Comparison of ENCODE assay signal across 9 cellular contexts in the genomic region with DNA sequence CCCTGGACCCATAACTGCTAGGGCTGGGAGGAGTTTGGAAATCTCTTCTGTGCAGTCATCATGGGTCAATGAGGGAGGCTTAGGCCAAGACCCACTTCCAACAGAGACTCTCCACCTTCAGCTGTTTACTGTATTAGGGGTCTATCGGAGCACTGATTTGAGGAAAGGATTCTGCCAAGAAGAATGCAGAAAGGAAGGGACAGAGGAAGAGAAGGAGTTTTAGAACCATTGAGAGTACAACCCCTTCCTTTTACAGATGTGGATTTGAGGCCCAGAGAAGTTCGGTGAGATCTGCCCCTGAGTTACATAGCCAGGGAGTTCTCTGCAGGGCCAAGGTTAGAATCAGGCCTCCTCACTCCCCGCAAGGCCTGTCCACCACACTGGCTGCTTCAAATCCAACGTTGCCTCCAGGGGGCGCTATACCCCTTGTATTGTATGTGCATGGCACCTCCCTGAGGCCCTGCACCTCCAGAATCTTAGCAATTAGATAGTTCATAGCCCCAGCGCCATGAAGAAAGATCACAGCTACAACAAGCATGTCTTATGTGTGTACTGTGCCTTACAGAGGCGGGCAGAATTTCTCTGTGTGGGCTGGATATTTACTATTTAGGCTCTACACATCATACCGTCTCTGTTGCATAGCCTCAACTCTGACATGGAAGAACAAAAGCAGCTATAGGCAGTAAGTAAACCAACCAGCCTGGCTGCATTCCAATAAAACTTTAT.
A peak's percentile ranks its signal among the peaks of the same experiment; 100 is the strongest.
DNase-seq lines count a peak whose midpoint lies in the region; ATAC-seq lines count a peak whose summit lies in the region.
"Had no signal": no experiment of that assay in that cellular context is flagged by ENCODE, and none has a peak within 500 bp of the region (broad histone marks: within the 10 kb centered on the region; RNA-seq: fewer than 3 reads in every experiment).

No MANE protein-coding gene starts in this region.

- peak; percentile 95 for ATAC-seq in GM21723 (IDR thresholded peaks at IDR 0.05; ENCODE audit: unreplicated experiment)
- ATAC-seq in Right ventricle myocardium superior (ENCODE audit: poor library complexity), result peak; percentile 99
- ATAC-seq in GM19324 (IDR thresholded peaks at IDR 0.05; ENCODE audit: low FRiP score, unreplicated experiment), result no peak

- H3K27ac Mint-ChIP-seq in activated naive CD4-positive, alpha-beta T cell treated with anti-CD3 and anti-CD28 coated beads for 36 hours, result no peak overlapping the region
- H3K27ac Mint-ChIP-seq: naive B cell had no signal

- no peaks in the 10 kb centered on the region for H3K36me3 ChIP-seq in SJCRH30

- H3K27me3 ChIP-seq in SJCRH30, result no peaks in the 10 kb centered on the region

- CTCF ChIA-PET in activated naive CD4-positive, alpha-beta T cell treated with anti-CD3 and anti-CD28 coated beads for 36 hours (lab: Charles Lee), result interaction anchor here (0.6 to 1.8 kb wide), 5 partner anchors 14 to 739 kb away, joined by 4 to 6 read pairs (median 4); no protein-coding TSS in a partner anchor

- no peak overlapping the region for H3K27ac ChIP-seq in SJCRH30

- no peaks in the 10 kb centered on the region for H3K4me1 Mint-ChIP-seq in activated naive CD4-positive, alpha-beta T cell treated with anti-CD3 and anti-CD28 coated beads for 36 hours (ENCODE audit: low read depth)
- H3K4me1 Mint-ChIP-seq: naive B cell had no signal

- DNase-seq in GDM1 (lab: John Stamatoyannopoulos, UW) (peak; percentile 67), KBM-7 (peak; percentile 86), SJCRH30 (peak; percentile 86 to 90), Right ventricle myocardium superior (peak; percentile 97), pulmonary artery endothelial cell (ENCODE audit: low read depth, low spot score) (peak; percentile 83)
- DNase-seq in activated naive CD4-positive, alpha-beta T cell treated with anti-CD3 and anti-CD28 coated beads for 36 hours, result peak; percentile 92
- DNase-seq: naive B cell had no signal

- no peaks in the 10 kb centered on the region for H3K4me1 ChIP-seq in SJCRH30

- H3K4me3 ChIP-seq in SJCRH30, result no peak overlapping the region

- intact Hi-C loops in activated naive CD4-positive, alpha-beta T cell treated with anti-CD3 and anti-CD28 coated beads for 36 hours (cut with micrococcal nuclease), result loop anchor here (1.0 to 5.0 kb wide), 5 partner anchors 219 to 1789 kb away; no protein-coding TSS in a partner anchor
- intact Hi-C loops in Right ventricle myocardium superior (cut with DNase I), result loop anchor here (2.0 to 5.0 kb wide), 2 partner anchors 216 to 454 kb away; no protein-coding TSS in a partner anchor

- no peaks in the 10 kb centered on the region for H3K36me3 Mint-ChIP-seq in activated naive CD4-positive, alpha-beta T cell treated with anti-CD3 and anti-CD28 coated beads for 36 hours (ENCODE audit: low read depth)
- H3K36me3 Mint-ChIP-seq: naive B cell had no signal

- no peak overlapping the region for H3K4me3 Mint-ChIP-seq in activated naive CD4-positive, alpha-beta T cell treated with anti-CD3 and anti-CD28 coated beads for 36 hours
- H3K4me3 Mint-ChIP-seq: naive B cell had no signal

- in situ Hi-C loops in KBM-7 (cut with MboI; ENCODE audit: low pct_unique_long_range_greater_than_20kb, low sequenced_read_pairs), result loop anchor here (25.0 kb wide), 1 partner anchor 209 kb away; no protein-coding TSS in a partner anchor

- H3K9me3 ChIP-seq in SJCRH30 (replicated peaks), result no peaks in the 10 kb centered on the region

- no peaks in the 10 kb centered on the region for H3K27me3 Mint-ChIP-seq in activated naive CD4-positive, alpha-beta T cell treated with anti-CD3 and anti-CD28 coated beads for 36 hours (ENCODE audit: low read depth)

- no peaks in the 10 kb centered on the region for H3K9me3 Mint-ChIP-seq in activated naive CD4-positive, alpha-beta T cell treated with anti-CD3 and anti-CD28 coated beads for 36 hours
